In genomic region chr15:78565097-78565950, GRCh38 we compare ENCODE assay signal across 8 cellular contexts. TPM values are rescaled to one million over a fixed set of nuclear protein-coding genes. Genes with fewer than 3 reads are reported as not detected.
DNase-seq lines count a peak whose midpoint lies in the region; ATAC-seq, FAIRE-seq and TF ChIP-seq lines count a peak whose summit lies in the region.

CHRNA5 (plus strand) TSS chr15:78565520; CDS start chr15:78565720, 200 bp downstream.

- ATAC-seq in HG02798 (IDR thresholded peaks at IDR 0.05; ENCODE audit: poor library complexity, unreplicated experiment): peak; percentile 92
- peak; percentile 70 for ATAC-seq in T-helper 17 cell

- H3K9ac ChIP-seq in astrocyte (ENCODE audit: low read length): peak within 1 kb of the TSS; percentile 57

- H3K27me3 Mint-ChIP-seq in T-helper 17 cell (peaks cover 13% of the 10 kb centered on the region), astrocyte (ENCODE audit: low read depth, unreplicated experiment) (peaks cover 16% of the 10 kb centered on the region)

- H2AFZ ChIP-seq in astrocyte (ENCODE audit: low read depth, low read length): peak within 1 kb of the TSS; percentile 83

- H3K9me3 ChIP-seq in T-helper 17 cell (ENCODE audit: control insufficient read depth, low read length, poor library complexity, severe bottlenecking): no peaks in the 10 kb centered on the region
- no peaks in the 10 kb centered on the region for H3K9me3 ChIP-seq in astrocyte (ENCODE audit: insufficient read depth, low read depth, low read length)
- H3K9me3 ChIP-seq in small intestine (ENCODE audit: control insufficient read depth, low read depth): no peaks in the 10 kb centered on the region

- no peaks in the 10 kb centered on the region for H3K79me2 ChIP-seq in astrocyte (ENCODE audit: insufficient read depth, low read length)

- peak; percentile 58 for TF ChIP-seq POLR2A in GM10847 (IDR thresholded peaks at IDR 0.05; ENCODE audit: extremely low read depth, insufficient read length)

- FAIRE-seq in astrocyte (lab: Jason Lieb, UNC): no peak
- no peak for FAIRE-seq in small intestine (lab: Jason Lieb, UNC)

- H3K4me1 Mint-ChIP-seq in T-helper 17 cell: peaks cover 18% of the 10 kb centered on the region
- H3K4me1 Mint-ChIP-seq in astrocyte (ENCODE audit: low read depth, unreplicated experiment): no peaks in the 10 kb centered on the region

- H4K20me1 ChIP-seq in astrocyte (ENCODE audit: insufficient read depth, low read length): no peaks in the 10 kb centered on the region

- DNase-seq in NCI-H146 treated with DMSO at 0.1 percent for 48 hours (lab: John Stamatoyannopoulos, UW; ENCODE audit: unreplicated experiment) (peak; percentile 92), T-helper 17 cell (peak; percentile 4 to 71 (median 55)), astrocyte (ENCODE audit: low read depth) (peak; percentile 63), iPS DF 19.7 (ENCODE audit: low read depth, low spot score) (peak; percentile 82), small intestine (peak; percentile 92), pons (ENCODE audit: low spot score) (no peak)

- H3K4me2 ChIP-seq in astrocyte (ENCODE audit: low read length): peak within 1 kb of the TSS; percentile 97

- no peaks in the 10 kb centered on the region for H3K4me1 ChIP-seq in astrocyte (ENCODE audit: insufficient read depth, low read length)
- H3K4me1 ChIP-seq in small intestine (ENCODE audit: control insufficient read depth in 2 of 2, insufficient read depth in 1 of 2, low read depth in 1 of 2, low read length in 1 of 2): no peaks in the 10 kb centered on the region

- H3K36me3 Mint-ChIP-seq in T-helper 17 cell (ENCODE audit: low read depth) (no peaks in the 10 kb centered on the region), astrocyte (ENCODE audit: low read depth, unreplicated experiment) (no peaks in the 10 kb centered on the region)

- H3K4me3 ChIP-seq in astrocyte (ENCODE audit: insufficient read depth, low read depth, low read length) (peak within 1 kb of the TSS; percentile 79), small intestine (ENCODE audit: low read depth in 1 of 2, low read length in 2 of 2) (peak within 1 kb of the TSS; percentile 50 to 82)

- no peaks in the 10 kb centered on the region for H3K9me3 Mint-ChIP-seq in astrocyte (ENCODE audit: unreplicated experiment)

- H3K27me3 ChIP-seq in astrocyte (ENCODE audit: insufficient read depth, low read length) (no peaks in the 10 kb centered on the region), small intestine (ENCODE audit: control insufficient read depth in 2 of 2, insufficient read depth in 2 of 2, low read length in 2 of 2) (no peaks in the 10 kb centered on the region)

- H3K36me3 ChIP-seq in astrocyte (ENCODE audit: insufficient read depth, low read length): no peaks in the 10 kb centered on the region
- H3K36me3 ChIP-seq in small intestine (ENCODE audit: control insufficient read depth in 2 of 2, insufficient read depth in 2 of 2, low read length in 2 of 2): no peaks in the 10 kb centered on the region

- 0 to 1% (median 0%) methylated on average over 47 to 75 of the region's 75 CpGs for WGBS in small intestine, 3 donors

- H3K27ac Mint-ChIP-seq in T-helper 17 cell: peak within 1 kb of the TSS; percentile 39
- peak within 1 kb of the TSS; percentile 16 for H3K27ac Mint-ChIP-seq in astrocyte (ENCODE audit: unreplicated experiment)

- no peak for TF ChIP-seq CTCF in astrocyte (IDR thresholded peaks at IDR 0.05; ENCODE audit: insufficient read depth, low read depth, low read length)

- peak within 1 kb of the TSS; percentile 96 for H3K4me3 Mint-ChIP-seq in T-helper 17 cell
- H3K4me3 Mint-ChIP-seq in astrocyte (ENCODE audit: unreplicated experiment): peak within 1 kb of the TSS; percentile 85

- H3K27ac ChIP-seq in astrocyte (ENCODE audit: low read depth, low read length) (peak within 1 kb of the TSS; percentile 22), small intestine (ENCODE audit: low read depth in 1 of 2, low read length in 1 of 2) (peak within 1 kb of the TSS; percentile 1 to 73)

RNA-seq across cellular contexts. Expression of gene CHRNA5, which starts in this region (rescaled TPM):
- under 1 TPM; 0.39 to 0.65 TPM for total RNA-seq in T-helper 17 cell
- total RNA-seq in astrocyte: 1.5 and 2.5 TPM in 2 replicates
- polyA plus RNA-seq in small intestine: 1 to 10 TPM in 1 of 3 donors, under 1 TPM in 2; 0.67 to 9.8 (median 0.81) TPM

Comparison
In these comparisons a context has a peak if more than half of its experiments do, and no peak if none do; other contexts are left out.
1. Peak in DNase-seq and ATAC-seq in T-helper 17 cell; RNA of the gene not detected or under 1 TPM.